ENCODE assay signal across 4 cellular contexts in the genomic region with DNA sequence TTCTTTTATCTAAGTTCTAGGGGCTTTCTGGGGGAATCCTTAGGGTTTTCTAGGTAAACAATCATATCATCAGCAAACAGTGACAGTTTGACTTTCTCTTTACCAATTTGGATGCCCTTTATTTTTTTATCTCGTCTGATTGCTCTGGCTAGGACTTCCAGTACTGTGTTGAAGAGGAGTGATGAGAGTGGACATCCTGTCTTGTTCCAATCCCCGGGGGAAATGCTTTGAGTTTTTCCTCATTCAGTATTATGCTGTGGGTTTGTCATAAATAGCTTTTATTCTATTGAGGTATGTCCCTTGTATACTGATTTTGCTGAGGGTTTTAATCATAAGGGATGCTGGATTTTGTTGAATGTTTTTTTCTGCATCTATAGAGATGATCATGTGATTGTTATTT.
"Had no signal": no experiment of that assay in that cellular context is flagged by ENCODE, and none has a peak within 500 bp of the region (broad histone marks: within the 10 kb centered on the region; RNA-seq: fewer than 3 reads in every experiment).

No MANE protein-coding gene starts in this region.

- ATAC-seq: HepG2, K562 had no signal

- H3K27ac ChIP-seq: HL-60 had no signal

- DNase-seq: IMR-90 had no signal

- H3K4me3 ChIP-seq: K562 had no signal
